ENCODE assay signal across 34 cellular contexts in genomic region chr20:12083269-12083668, GRCh38.
"Had no signal": no experiment of that assay in that cellular context is flagged by ENCODE, and none has a peak within 500 bp of the region (broad histone marks: within the 10 kb centered on the region; RNA-seq: fewer than 3 reads in every experiment).

No MANE protein-coding gene starts in this region.

- H3K36me3 ChIP-seq: adrenal gland, ascending aorta, brain microvascular endothelial cell, breast epithelium, cardiac muscle cell had no signal

- ATAC-seq: activated naive CD4-positive, alpha-beta T cell treated with anti-CD3 and anti-CD28 coated beads, Interleukin-2, amount 50 U/mL, for 72 hours; activated naive CD8-positive, alpha-beta T cell treated with anti-CD3 and anti-CD28 coated beads, Interleukin-2, amount 50 U/mL, for 24 hours; activated T-cell treated with anti-CD3 and anti-CD28 coated beads, Interleukin-2, amount 50 U/mL, for 4 hours; activated T-cell treated with anti-CD3 and anti-CD28 coated beads, Interleukin-2, amount 50 U/mL, for 72 hours; activated T-helper 17 cell treated with anti-CD3 and anti-CD28 coated beads, Interleukin-2, amount 50 U/mL, for 72 hours; body of pancreas had no signal

- H3K27me3 ChIP-seq: adrenal gland, ascending aorta, body of pancreas, brain microvascular endothelial cell, breast epithelium, cardiac muscle cell had no signal

- H3K27ac ChIP-seq: adrenal gland, ascending aorta, body of pancreas, brain microvascular endothelial cell, breast epithelium, cardiac muscle cell had no signal

- H3K4me1 ChIP-seq: adrenal gland, ascending aorta, body of pancreas, breast epithelium had no signal

- H3K4me3 ChIP-seq: adrenal gland, ascending aorta, body of pancreas, breast epithelium, cardiac muscle cell had no signal

- FAIRE-seq: astrocyte, bronchial epithelial cell had no signal

- H3K9me3 ChIP-seq: adrenal gland, ascending aorta, body of pancreas, breast epithelium had no signal

- DNase-seq: activated effector memory CD4-positive, alpha-beta T cell treated with anti-CD3 and anti-CD28 coated beads, Interleukin-2, amount 50 U/mL, for 16 hours; activated effector memory CD4-positive, alpha-beta T cell treated with Interleukin-2 at 50 U/mL for 16 hours; activated gamma-delta T cell; activated gamma-delta T cell treated with Interleukin-2 at 50 U/mL for 16 hours; activated naive CD4-positive, alpha-beta T cell; activated naive CD4-positive, alpha-beta T cell treated with anti-CD3 and anti-CD28 coated beads for 36 hours; activated naive CD4-positive, alpha-beta T cell treated with anti-CD3 and anti-CD28 coated beads, Interleukin-2, amount 10 ng/mL, durations not matched to agents 7 days and 5 days; activated naive CD4-positive, alpha-beta T cell treated with anti-CD3 and anti-CD28 coated beads, Interleukin-2, amount 50 U/mL, for 16 hours; activated naive CD4-positive, alpha-beta T cell treated with Interleukin-2 at 50 U/mL for 16 hours; activated naive CD8-positive, alpha-beta T cell treated with anti-CD3 and anti-CD28 coated beads for 36 hours; activated naive CD8-positive, alpha-beta T cell treated with anti-CD3 and anti-CD28 coated beads, Interleukin-2, amount 10 ng/mL, durations not matched to agents 7 days and 5 days; activated naive CD8-positive, alpha-beta T cell treated with anti-CD3 and anti-CD28 coated beads, Interleukin-2, amount 50 U/mL, for 24 hours; activated T-cell treated with anti-CD3 and anti-CD28 coated beads, Interleukin-2, amount 50 U/mL, for 1 hour; activated T-cell treated with anti-CD3 and anti-CD28 coated beads, Interleukin-2, amount 50 U/mL, for 24 hours; activated T-cell treated with anti-CD3 and anti-CD28 coated beads, Interleukin-2, amount 50 U/mL, for 4 hours; activated T-cell treated with anti-CD3 and anti-CD28 coated beads, Interleukin-2, amount 50 U/mL, for 48 hours; activated T-cell treated with anti-CD3 and anti-CD28 coated beads, Interleukin-2, amount 50 U/mL, for 72 hours; adrenal gland; amniotic stem cell; amygdala; anterior cingulate cortex; aorta; body of pancreas; brain microvascular endothelial cell; caudate nucleus; central memory CD4-positive, alpha-beta T cell; cerebellar nuclear complex had no signal
